ENCODE assay signal across 13 cellular contexts in the genomic region with DNA sequence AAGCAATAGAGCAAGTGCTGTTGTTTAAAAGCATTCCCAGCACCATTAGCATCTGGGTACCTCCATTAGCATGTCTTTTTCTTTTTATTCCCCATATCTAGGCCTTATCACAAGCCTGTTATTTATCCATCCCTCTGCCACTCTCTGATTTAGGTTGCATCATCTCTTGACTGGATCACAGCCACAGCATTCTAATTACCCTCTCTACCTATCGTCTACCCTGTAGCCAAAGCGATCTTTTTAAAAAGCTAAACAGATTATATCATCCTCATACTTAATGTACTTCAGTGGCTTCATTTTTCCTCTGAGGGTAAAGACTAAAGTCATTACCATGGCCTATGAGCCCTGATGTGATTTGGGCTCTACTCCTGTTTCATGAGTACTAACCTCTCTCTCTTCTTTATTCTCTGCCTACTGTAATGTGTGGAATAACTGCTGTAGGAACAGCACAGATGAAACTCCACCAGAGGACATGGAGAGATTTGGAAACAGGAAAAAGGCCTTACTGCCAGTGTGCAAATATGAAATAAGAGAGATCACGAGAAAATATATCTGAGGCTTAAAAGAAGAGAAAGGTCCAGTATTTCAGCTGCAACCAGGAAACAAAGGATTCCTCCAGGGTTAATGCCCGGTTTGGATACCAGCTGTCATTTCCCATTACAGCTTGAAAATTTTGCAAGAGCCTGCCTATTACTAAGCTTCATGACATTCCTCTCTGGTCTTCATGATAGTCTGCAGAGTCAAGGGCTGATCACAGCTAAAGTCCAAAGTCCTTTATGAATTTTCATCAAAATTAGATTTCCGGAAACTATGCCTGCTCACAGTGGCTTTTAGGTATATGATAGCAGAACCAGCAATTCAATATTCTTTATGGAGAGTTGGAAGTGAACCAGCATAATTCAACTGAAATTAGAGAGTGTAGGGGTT.
A peak's percentile ranks its signal among the peaks of the same experiment; 100 is the strongest.
DNase-seq lines count a peak whose midpoint lies in the region; ATAC-seq, FAIRE-seq and TF ChIP-seq lines count a peak whose summit lies in the region.
"Had no signal": no experiment of that assay in that cellular context is flagged by ENCODE, and none has a peak within 500 bp of the region (broad histone marks: within the 10 kb centered on the region; RNA-seq: fewer than 3 reads in every experiment).

No MANE protein-coding gene starts in this region.

- H3K27ac ChIP-seq in astrocyte (ENCODE audit: low read depth, low read length) (peak overlapping the region; percentile 73), right atrium auricular region (peak overlapping the region; percentile 19 to 71)
- H3K27ac ChIP-seq: ovary, VCaP had no signal

- intact Hi-C loops in Right ventricle myocardium inferior (cut with DNase I), result no loop called here
- intact Hi-C loops in cardiac septum (cut with DNase I), result no loop called here

- H3K4me1 ChIP-seq in astrocyte (ENCODE audit: insufficient read depth, low read length) (peaks cover 12% of the 10 kb centered on the region), right atrium auricular region (peaks cover 0 to 4% of the 10 kb centered on the region in 2 donors)

- DNase-seq in Right ventricle myocardium inferior (ENCODE audit: missing footprints), result no peak
- no peak for DNase-seq in cardiac septum (ENCODE audit: low spot score)
- peak; percentile 58 for DNase-seq in astrocyte (ENCODE audit: low read depth)
- DNase-seq in right atrium auricular region (ENCODE audit: low spot score), result no peak
- no peak for DNase-seq in SKM-1 (lab: John Stamatoyannopoulos, UW; ENCODE audit: unreplicated experiment)
- DNase-seq in stimulated activated CD4-positive, alpha-beta T cell treated with anti-CD3 and anti-CD28 coated beads, Interleukin-2, amount 100 ng/mL, for 24 hours, result no peak
- no peak for DNase-seq in AML-193 (lab: John Stamatoyannopoulos, UW)
- DNase-seq: NCI-H1105; ovary; stimulated activated CD4-positive, alpha-beta T cell treated with anti-CD3 and anti-CD28 coated beads, Interleukin-4, amount 100 ng/mL, for 1 hour had no signal

- H3K27me3 ChIP-seq in astrocyte (ENCODE audit: insufficient read depth, low read length) (no peaks in the 10 kb centered on the region), right atrium auricular region (no peaks in the 10 kb centered on the region)
- H3K27me3 ChIP-seq: ovary had no signal

- no peaks in the 10 kb centered on the region for H3K79me2 ChIP-seq in astrocyte (ENCODE audit: insufficient read depth, low read length)

- no peaks in the 10 kb centered on the region for H3K27me3 Mint-ChIP-seq in astrocyte (ENCODE audit: low read depth, unreplicated experiment)

- peak overlapping the region; percentile 90 for H3K27ac Mint-ChIP-seq in astrocyte (ENCODE audit: unreplicated experiment)
- H3K27ac Mint-ChIP-seq: activated T-helper 1 cell treated with anti-CD3 and anti-CD28 coated beads, Interleukin-12 subunit alpha, Interleukin-12 subunit beta, Interleukin-2, Interleukin-4 antibody, amounts not matched to agents 30 ng/mL and 10 ng/mL and 1 ng/mL, durations not matched to agents 14 hours and 24 hours and 36 hours had no signal

- peak overlapping the region; percentile 23 for H3K4me3 Mint-ChIP-seq in astrocyte (ENCODE audit: unreplicated experiment)
- H3K4me3 Mint-ChIP-seq: activated T-helper 1 cell treated with anti-CD3 and anti-CD28 coated beads, Interleukin-12 subunit alpha, Interleukin-12 subunit beta, Interleukin-2, Interleukin-4 antibody, amounts not matched to agents 30 ng/mL and 10 ng/mL and 1 ng/mL, durations not matched to agents 14 hours and 24 hours and 36 hours had no signal

- H3K4me3 ChIP-seq in astrocyte (ENCODE audit: insufficient read depth, low read depth, low read length) (no peak overlapping the region), right atrium auricular region (no peak overlapping the region)
- H3K4me3 ChIP-seq: ovary had no signal

- peaks cover 7% of the 10 kb centered on the region for H3K9me3 Mint-ChIP-seq in astrocyte (ENCODE audit: unreplicated experiment)

- H3K4me1 Mint-ChIP-seq in astrocyte (ENCODE audit: low read depth, unreplicated experiment), result peaks cover 15% of the 10 kb centered on the region

- TF ChIP-seq CTCF in astrocyte (IDR thresholded peaks at IDR 0.05; ENCODE audit: insufficient read depth, low read depth, low read length) (no peak), right atrium auricular region (IDR thresholded peaks at IDR 0.05) (no peak)

- H3K9ac ChIP-seq in astrocyte (ENCODE audit: low read length), result peak overlapping the region; percentile 12

- no peak for FAIRE-seq in astrocyte (lab: Jason Lieb, UNC)

- peak overlapping the region; percentile 20 for H2AFZ ChIP-seq in astrocyte (ENCODE audit: low read depth, low read length)

- H4K20me1 ChIP-seq in astrocyte (ENCODE audit: insufficient read depth, low read length), result no peaks in the 10 kb centered on the region

- H3K36me3 Mint-ChIP-seq in astrocyte (ENCODE audit: low read depth, unreplicated experiment), result no peaks in the 10 kb centered on the region

- no peaks in the 10 kb centered on the region for H3K36me3 ChIP-seq in astrocyte (ENCODE audit: insufficient read depth, low read length)
- H3K36me3 ChIP-seq in right atrium auricular region, result no peaks in the 10 kb centered on the region
- H3K36me3 ChIP-seq: ovary had no signal

- ATAC-seq in Right ventricle myocardium inferior, result peak; percentile 30
- ATAC-seq in HG02798 (IDR thresholded peaks at IDR 0.05; ENCODE audit: poor library complexity, unreplicated experiment), result no peak

- no peaks in the 10 kb centered on the region for H3K9me3 ChIP-seq in astrocyte (ENCODE audit: insufficient read depth, low read depth, low read length)
- no peaks in the 10 kb centered on the region for H3K9me3 ChIP-seq in right atrium auricular region
- H3K9me3 ChIP-seq: ovary had no signal

- peak overlapping the region; percentile 61 for H3K4me2 ChIP-seq in astrocyte (ENCODE audit: low read length)
